Comparison of ENCODE assay signal across 17 cellular contexts in the genomic region with DNA sequence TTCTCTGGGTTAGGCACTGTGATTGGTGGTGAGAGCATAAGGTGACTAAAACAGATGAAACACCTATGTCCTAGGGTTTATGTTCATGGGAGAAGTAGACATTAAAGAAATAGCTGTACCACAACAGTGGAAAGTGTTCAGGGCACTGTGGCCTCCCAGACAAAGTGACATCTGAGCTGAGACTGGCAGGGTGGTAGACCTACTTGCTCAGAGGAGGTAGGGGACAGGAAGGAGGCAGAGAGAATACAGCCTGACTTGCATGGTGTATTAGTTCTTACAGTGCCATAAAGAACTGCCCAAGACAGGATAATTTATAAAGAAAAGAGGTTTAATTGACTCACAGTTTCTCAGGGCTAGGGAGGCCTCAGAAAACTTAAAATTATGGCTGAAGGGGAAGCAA.
A peak's percentile ranks its signal among the peaks of the same experiment; 100 is the strongest.
DNase-seq lines count a peak whose midpoint lies in the region; ATAC-seq and TF ChIP-seq lines count a peak whose summit lies in the region.
"Had no signal": no experiment of that assay in that cellular context is flagged by ENCODE, and none has a peak within 500 bp of the region (broad histone marks: within the 10 kb centered on the region; RNA-seq: fewer than 3 reads in every experiment).

No MANE protein-coding gene starts in this region.

- H3K4me1 ChIP-seq in BLaER1: peaks cover 37% of the 10 kb centered on the region
- H3K4me1 ChIP-seq in naive thymus-derived CD4-positive, alpha-beta T cell (ENCODE audit: control insufficient read depth in 2 of 2, insufficient read depth in 2 of 2, low read length in 2 of 2): peaks cover 0 to 9% of the 10 kb centered on the region in 2 donors

- no peak for DNase-seq in activated T-cell treated with anti-CD3 and anti-CD28 coated beads, Interleukin-2, amount 50 U/mL, for 72 hours
- DNase-seq in activated T-cell treated with anti-CD3 and anti-CD28 coated beads, Interleukin-2, amount 50 U/mL, for 1 hour: no peak
- no peak for DNase-seq in activated B cell treated with CpG ODN at 0.5 μM for 24 hours
- DNase-seq in naive thymus-derived CD4-positive, alpha-beta T cell: no peak
- no peak for DNase-seq in EL
- DNase-seq in GM13977 (ENCODE audit: low spot score): no peak
- DNase-seq: CD4-positive, CD25-positive, alpha-beta regulatory T cell; IMR-90; NCI-H1436; NCI-H1930; NCI-H226; NCI-H524; SHP77 had no signal

- H3K27me3 ChIP-seq in BLaER1: no peaks in the 10 kb centered on the region
- no peaks in the 10 kb centered on the region for H3K27me3 ChIP-seq in naive thymus-derived CD4-positive, alpha-beta T cell (ENCODE audit: control insufficient read depth in 2 of 2, insufficient read depth in 2 of 2, low read length in 2 of 2)

- in situ Hi-C loops in GM13977 (cut with MboI; ENCODE audit: low pct_unique_long_range_greater_than_20kb, low sequenced_read_pairs, unreplicated experiment): no loop called here

- peak overlapping the region; percentile 87 for H3K4me2 ChIP-seq in BLaER1

- TF ChIP-seq POLR2A in GM18505 (IDR thresholded peaks at IDR 0.05; ENCODE audit: borderline replicate concordance, extremely low read depth, insufficient read depth, insufficient read length): no peak

- peaks cover 5 to 6% of the 10 kb centered on the region in 2 donors for H3K9me3 Mint-ChIP-seq in activated T-cell treated with anti-CD3 and anti-CD28 coated beads, Interleukin-2, amount 50 U/mL, for 72 hours
- peaks cover 3% of the 10 kb centered on the region for H3K9me3 Mint-ChIP-seq in activated B cell treated with CpG ODN at 0.5 μM for 24 hours
- peaks cover 0 to 6% (median 0%) of the 10 kb centered on the region in 11 donors for H3K9me3 Mint-ChIP-seq in naive thymus-derived CD4-positive, alpha-beta T cell
- H3K9me3 Mint-ChIP-seq: CD4-positive, CD25-positive, alpha-beta regulatory T cell had no signal

- no peak overlapping the region for H3K4me3 ChIP-seq in BLaER1
- no peak overlapping the region for H3K4me3 ChIP-seq in naive thymus-derived CD4-positive, alpha-beta T cell (ENCODE audit: low read length)

- no peak for TF ChIP-seq CTCF in activated B cell treated with CpG ODN at 0.5 μM for 24 hours (IDR thresholded peaks at IDR 0.05)
- TF ChIP-seq CTCF in GM13977 (IDR thresholded peaks at IDR 0.05; ENCODE audit: extremely low read depth, insufficient read depth, missing control alignments): no peak

- H3K9me3 ChIP-seq in BLaER1: peaks cover 11% of the 10 kb centered on the region
- no peaks in the 10 kb centered on the region for H3K9me3 ChIP-seq in naive thymus-derived CD4-positive, alpha-beta T cell (ENCODE audit: control insufficient read depth in 2 of 3, low read length in 3 of 3)

- H3K4me3 Mint-ChIP-seq in activated T-cell treated with anti-CD3 and anti-CD28 coated beads, Interleukin-2, amount 50 U/mL, for 72 hours: no peak overlapping the region
- no peak overlapping the region for H3K4me3 Mint-ChIP-seq in activated B cell treated with CpG ODN at 0.5 μM for 24 hours
- H3K4me3 Mint-ChIP-seq in naive thymus-derived CD4-positive, alpha-beta T cell: no peak overlapping the region
- H3K4me3 Mint-ChIP-seq: B cell had no signal

- H3K27me3 Mint-ChIP-seq in activated T-cell treated with anti-CD3 and anti-CD28 coated beads, Interleukin-2, amount 50 U/mL, for 72 hours (ENCODE audit: low read depth): no peaks in the 10 kb centered on the region
- H3K27me3 Mint-ChIP-seq in activated B cell treated with CpG ODN at 0.5 μM for 24 hours: no peaks in the 10 kb centered on the region
- H3K27me3 Mint-ChIP-seq in naive thymus-derived CD4-positive, alpha-beta T cell: no peaks in the 10 kb centered on the region
- H3K27me3 Mint-ChIP-seq: B cell; CD4-positive, CD25-positive, alpha-beta regulatory T cell had no signal

- no peak for ATAC-seq in activated T-cell treated with anti-CD3 and anti-CD28 coated beads, Interleukin-2, amount 50 U/mL, for 72 hours (replicated peaks in 1 of 2)
- ATAC-seq in activated B cell treated with CpG ODN at 0.5 μM for 24 hours (ENCODE audit: low read depth) (no peak), GM18505 (IDR thresholded peaks at IDR 0.05; ENCODE audit: unreplicated experiment) (no peak)
- no peak for ATAC-seq in naive thymus-derived CD4-positive, alpha-beta T cell

- POLR2A ChIA-PET in activated B cell treated with CpG ODN at 0.5 μM for 24 hours (lab: Charles Lee): no interaction called here
- POLR2A ChIA-PET in naive thymus-derived CD4-positive, alpha-beta T cell (lab: Charles Lee): interaction anchor here (0.6 to 1.2 kb wide), 2 partner anchors 17 to 83 kb away, joined by 3 to 4 read pairs; a partner anchor contains a TSS

- H3K27ac ChIP-seq in BLaER1: peak overlapping the region; percentile 83
- H3K27ac ChIP-seq in naive thymus-derived CD4-positive, alpha-beta T cell (ENCODE audit: low read depth, low read length): no peak overlapping the region
- H3K27ac ChIP-seq: HL-60 had no signal

- peaks cover 9 to 17% of the 10 kb centered on the region in 2 donors for H3K36me3 Mint-ChIP-seq in activated T-cell treated with anti-CD3 and anti-CD28 coated beads, Interleukin-2, amount 50 U/mL, for 72 hours (ENCODE audit: insufficient read depth in 2 of 2)
- peaks cover 48% of the 10 kb centered on the region for H3K36me3 Mint-ChIP-seq in activated B cell treated with CpG ODN at 0.5 μM for 24 hours (ENCODE audit: low read depth)
- peaks cover 3 to 27% (median 8%) of the 10 kb centered on the region in 5 donors for H3K36me3 Mint-ChIP-seq in naive thymus-derived CD4-positive, alpha-beta T cell

- H3K36me3 ChIP-seq in BLaER1: peaks cover 47% of the 10 kb centered on the region
- peaks cover 0 to 21% (median 6%) of the 10 kb centered on the region in 3 experiments for H3K36me3 ChIP-seq in naive thymus-derived CD4-positive, alpha-beta T cell (ENCODE audit: control insufficient read depth in 2 of 3, insufficient read depth in 3 of 3, low read length in 3 of 3)

- H3K27ac Mint-ChIP-seq in activated T-cell treated with anti-CD3 and anti-CD28 coated beads, Interleukin-2, amount 50 U/mL, for 72 hours: peak overlapping the region; percentile 68
- peak overlapping the region; percentile 30 for H3K27ac Mint-ChIP-seq in activated B cell treated with CpG ODN at 0.5 μM for 24 hours
- H3K27ac Mint-ChIP-seq in naive thymus-derived CD4-positive, alpha-beta T cell: peak overlapping the region in 8 of 9 donors; percentile 5 to 89 (median 71)

- intact Hi-C loops in activated B cell treated with CpG ODN at 0.5 μM for 24 hours (cut with micrococcal nuclease): loop anchor here (5.0 kb wide), 3 partner anchors 52 to 117 kb away; no protein-coding TSS in a partner anchor
- intact Hi-C loops in naive thymus-derived CD4-positive, alpha-beta T cell (cut with micrococcal nuclease): loop anchor here in 1 of 2 donors (2.0 kb wide), 1 partner anchor 19 kb away; no protein-coding TSS in a partner anchor

- peaks cover 7% of the 10 kb centered on the region; the same call in 1 of the 2 replicates for H4K20me1 ChIP-seq in BLaER1

- no peak overlapping the region for H3K9ac ChIP-seq in BLaER1

- peaks cover 32% of the 10 kb centered on the region for H3K4me1 Mint-ChIP-seq in activated T-cell treated with anti-CD3 and anti-CD28 coated beads, Interleukin-2, amount 50 U/mL, for 72 hours (ENCODE audit: low read depth)
- H3K4me1 Mint-ChIP-seq in activated B cell treated with CpG ODN at 0.5 μM for 24 hours: peaks cover 42% of the 10 kb centered on the region
- H3K4me1 Mint-ChIP-seq in naive thymus-derived CD4-positive, alpha-beta T cell: peaks cover 17 to 59% (median 55%) of the 10 kb centered on the region in 7 donors

- CTCF ChIA-PET in activated B cell treated with CpG ODN at 0.5 μM for 24 hours (lab: Charles Lee): interaction anchor here (0.7 to 2.5 kb wide), 6 partner anchors 18 to 118 kb away, joined by 3 to 11 read pairs (median 6); a partner anchor contains a TSS
- CTCF ChIA-PET in naive thymus-derived CD4-positive, alpha-beta T cell (lab: Charles Lee): interaction anchor here (1.3 kb wide), 1 partner anchor 99 kb away, joined by 5 read pairs; no protein-coding TSS in a partner anchor
